In the genomic region with DNA sequence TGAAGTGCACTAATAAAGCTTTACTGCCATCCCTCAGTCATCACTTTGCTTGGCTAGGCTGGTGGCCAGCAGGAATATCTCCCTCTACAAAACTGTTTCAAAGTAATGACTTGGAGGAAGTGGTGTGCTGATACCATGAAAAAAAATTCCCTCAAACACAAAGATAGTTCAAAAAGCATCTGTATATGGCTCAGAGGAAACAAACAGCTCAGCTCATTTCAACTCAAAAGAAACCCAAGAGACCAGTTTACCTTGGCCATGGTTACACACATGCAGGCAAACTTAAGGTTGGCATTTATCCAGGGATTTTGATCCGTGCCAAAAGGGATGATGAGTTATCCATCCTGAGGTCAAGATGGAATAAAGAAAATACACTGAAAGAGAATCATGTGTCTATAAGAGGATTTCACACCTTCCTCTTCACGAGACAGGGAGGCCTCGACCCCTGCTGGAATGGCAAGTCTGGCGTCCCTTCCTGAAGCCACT, we compare ENCODE assay signal across 8 cellular contexts. TPM values are rescaled to one million over a fixed set of nuclear protein-coding genes. Genes with fewer than 3 reads are reported as not detected.
DNase-seq lines count a peak whose midpoint lies in the region; ATAC-seq and TF ChIP-seq lines count a peak whose summit lies in the region.

No MANE protein-coding gene starts in this region.

- H3K36me3 ChIP-seq in DND-41 (ENCODE audit: insufficient read depth, low read length) (peaks cover 49% of the 10 kb centered on the region), KMS-11 (ENCODE audit: insufficient read depth) (no peaks in the 10 kb centered on the region)

- H3K79me2 ChIP-seq in DND-41 (ENCODE audit: insufficient read depth, low read length) (peaks cover 93% of the 10 kb centered on the region), KMS-11 (ENCODE audit: insufficient read depth, low read depth) (peaks cover 25% of the 10 kb centered on the region; the same call in 1 of the 2 replicates)

- DNase-seq in DND-41, result no peak
- peak; percentile 74 for DNase-seq in astrocyte of the hippocampus (ENCODE audit: low read depth, low spot score)
- DNase-seq in mesothelial cell of epicardium (ENCODE audit: low spot score in 2 of 2, unreplicated experiment in 2 of 2), result no peak
- no peak for DNase-seq in NCI-H146 (lab: John Stamatoyannopoulos, UW)

- no peaks in the 10 kb centered on the region for H3K9me3 Mint-ChIP-seq in mesothelial cell of epicardium

- H3K27ac ChIP-seq in DND-41 (ENCODE audit: low read length) (peak overlapping the region; percentile 12), KMS-11 (peak overlapping the region; percentile 16; the same call in 1 of the 2 replicates)

- H3K4me3 ChIP-seq in DND-41 (ENCODE audit: low read depth in 1 of 2, low read length in 2 of 2), result no peak overlapping the region
- no peak overlapping the region for H3K4me3 ChIP-seq in KMS-11 (IDR thresholded peaks at IDR 0.05; ENCODE audit: insufficient read depth, low read depth, low read length)

- ATAC-seq in DND-41 (ENCODE audit: insufficient read depth, low read depth) (peak; percentile 81), GM19452 (IDR thresholded peaks at IDR 0.05; ENCODE audit: unreplicated experiment) (no peak), HG02642 (IDR thresholded peaks at IDR 0.05; ENCODE audit: poor library complexity, unreplicated experiment) (no peak), GM21423 (IDR thresholded peaks at IDR 0.05; ENCODE audit: unreplicated experiment) (no peak)

- H3K4me1 Mint-ChIP-seq in mesothelial cell of epicardium, result peaks cover 3% of the 10 kb centered on the region

- no peaks in the 10 kb centered on the region for H3K36me3 Mint-ChIP-seq in mesothelial cell of epicardium

- H4K20me1 ChIP-seq in DND-41 (ENCODE audit: insufficient read depth, low read length) (peaks cover 4% of the 10 kb centered on the region; the same call in 1 of the 2 replicates), KMS-11 (ENCODE audit: insufficient read depth) (no peaks in the 10 kb centered on the region)

- H3K27me3 ChIP-seq in DND-41 (ENCODE audit: insufficient read depth, low read length, poor library complexity), result no peaks in the 10 kb centered on the region
- H3K27me3 ChIP-seq in KMS-11 (ENCODE audit: insufficient read depth, low read depth), result no peaks in the 10 kb centered on the region

- H3K27ac Mint-ChIP-seq in mesothelial cell of epicardium, result peak overlapping the region; percentile 21

- H2AFZ ChIP-seq in DND-41 (ENCODE audit: low read depth, low read length), result no peak overlapping the region
- H2AFZ ChIP-seq in KMS-11 (ENCODE audit: low read depth), result no peak overlapping the region

- H3K4me1 ChIP-seq in DND-41 (ENCODE audit: insufficient read depth, low read length), result peaks cover 17% of the 10 kb centered on the region
- H3K4me1 ChIP-seq in KMS-11 (ENCODE audit: low read depth, poor library complexity, severe bottlenecking), result peaks cover 76% of the 10 kb centered on the region

- TF ChIP-seq CTCF in DND-41 (IDR thresholded peaks at IDR 0.05; ENCODE audit: borderline replicate concordance, extremely low read depth, low read length, poor library complexity, severe bottlenecking) (no peak), KMS-11 (conservative IDR thresholded peaks at IDR 0.05; ENCODE audit: low read depth, low read length) (no peak), mesothelial cell of epicardium (IDR thresholded peaks at IDR 0.05; ENCODE audit: unreplicated experiment) (no peak)

- no peaks in the 10 kb centered on the region for H3K9me3 ChIP-seq in DND-41 (ENCODE audit: insufficient read depth, low read length, severe bottlenecking)

- H3K4me2 ChIP-seq in DND-41 (ENCODE audit: insufficient read depth, low read length) (no peak overlapping the region), KMS-11 (peak overlapping the region; percentile 49)

- no peak overlapping the region for H3K4me3 Mint-ChIP-seq in mesothelial cell of epicardium

- no peaks in the 10 kb centered on the region for H3K27me3 Mint-ChIP-seq in mesothelial cell of epicardium (ENCODE audit: low read depth)

- H3K9ac ChIP-seq in DND-41 (ENCODE audit: low read depth, low read length) (no peak overlapping the region), KMS-11 (no peak overlapping the region)

RNA-seq across cellular contexts. Expression of gene WIPF1, which starts 18.4 kb away (rescaled TPM):
- 19.0 to 21.1 TPM (median 20.6 TPM) in 3 replicates for total RNA-seq in mesothelial cell of epicardium
